8 cellular contexts compared by ENCODE assay signal in genomic region chr12:6647083-6647604, GRCh38. TPM values are rescaled to one million over a fixed set of nuclear protein-coding genes. Genes with fewer than 3 reads are reported as not detected.
A peak's percentile ranks its signal among the peaks of the same experiment; 100 is the strongest.
DNase-seq lines count a peak whose midpoint lies in the region; ATAC-seq and TF ChIP-seq lines count a peak whose summit lies in the region.

TSS of gene ACRBP (minus strand) at chr12:6647432. CDS start at chr12:6647366, 66 bp downstream.

- peaks cover 6% of the 10 kb centered on the region for H3K27me3 Mint-ChIP-seq in Caco-2 (ENCODE audit: insufficient read depth, unreplicated experiment)

- H3K79me2 ChIP-seq in parathyroid adenoma: peaks cover 3% of the 10 kb centered on the region

- H3K4me1 ChIP-seq in Caco-2: no peaks in the 10 kb centered on the region
- H3K4me1 ChIP-seq in HUES64 (ENCODE audit: insufficient read depth, low read length): no peaks in the 10 kb centered on the region
- no peaks in the 10 kb centered on the region for H3K4me1 ChIP-seq in adipocyte (ENCODE audit: control insufficient read depth, insufficient read depth, low read length)
- peaks cover 0 to 43% (median 2%) of the 10 kb centered on the region in 12 donors for H3K4me1 ChIP-seq in heart left ventricle
- H3K4me1 ChIP-seq in parathyroid adenoma: no peaks in the 10 kb centered on the region

- H2AFZ ChIP-seq in parathyroid adenoma: peak within 1 kb of the TSS; percentile 1

- no peaks in the 10 kb centered on the region; the same call in none of the 2 replicates for H3K36me3 ChIP-seq in Caco-2 (ENCODE audit: control insufficient read depth, insufficient read depth, low read length)
- peaks cover 24% of the 10 kb centered on the region for H3K36me3 ChIP-seq in HUES64 (ENCODE audit: insufficient read depth, low read length)
- H3K36me3 ChIP-seq in adipocyte (ENCODE audit: control insufficient read depth, insufficient read depth, low read length, severe bottlenecking): peaks cover 19% of the 10 kb centered on the region
- H3K36me3 ChIP-seq in heart left ventricle: peaks cover 3 to 42% (median 36%) of the 10 kb centered on the region in 9 donors
- no peaks in the 10 kb centered on the region for H3K36me3 ChIP-seq in parathyroid adenoma (ENCODE audit: control insufficient read depth, insufficient read depth, low read length)

- H3K9ac ChIP-seq in HUES64 (ENCODE audit: low read depth, low read length) (peak within 1 kb of the TSS; percentile 72), adipocyte (ENCODE audit: low read length) (peak within 1 kb of the TSS; percentile 77), parathyroid adenoma (no peak within 1 kb of the TSS)

- CTCF ChIA-PET in Caco-2 (lab: Charles Lee): interaction anchor here (0.6 to 1.1 kb wide), 3 partner anchors 37 to 42 kb away, joined by 3 to 6 read pairs (median 4); partner anchors contain the start of gene ZNF384

- WGBS in HUES64: 44% methylated on average over 38 of the region's 38 CpGs
- 3 to 6% (median 4%) methylated on average over 33 to 38 of the region's 38 CpGs for WGBS in heart left ventricle, 4 donors

- peaks cover 7% of the 10 kb centered on the region for H3K4me1 Mint-ChIP-seq in Caco-2 (ENCODE audit: low read depth, unreplicated experiment)

- TF ChIP-seq CTCF in Caco-2 (IDR thresholded peaks at IDR 0.05; ENCODE audit: insufficient read depth in 1 of 2, low read depth in 1 of 2, low read length in 1 of 2, severe bottlenecking in 1 of 2, unreplicated experiment in 1 of 2) (no peak), heart left ventricle (IDR thresholded peaks at IDR 0.05) (no peak), parathyroid adenoma (IDR thresholded peaks at IDR 0.05) (no peak)

- POLR2A ChIA-PET in Caco-2 (lab: Charles Lee): interaction anchor here (0.6 to 1.0 kb wide), 2 partner anchors 9 to 42 kb away, joined by 4 to 5 read pairs; partner anchors contain the start of gene ZNF384

- TF ChIP-seq POLR2A in heart left ventricle (IDR thresholded peaks at IDR 0.05): peak in 1 of 2 donors; percentile 37

- BruUV-seq in Caco-2 (replicated peaks; lab: Mats Ljungman, UMichigan): no TSS peak

- peaks cover 19% of the 10 kb centered on the region for H3K36me3 Mint-ChIP-seq in Caco-2 (ENCODE audit: insufficient read depth, unreplicated experiment)

- intact Hi-C loops in Caco-2 (cut with micrococcal nuclease; ENCODE audit: unreplicated experiment): loop anchor here (1.0 to 2.0 kb wide), 2 partner anchors 14 to 30 kb away; no protein-coding TSS in a partner anchor
- intact Hi-C loops in heart left ventricle (cut with DNase I): loop anchor here in 2 of 10 donors (2.0 to 10.0 kb wide), 2 partner anchors 16 to 82 kb away; partner anchors contain the start of genes ING4 (in 1 of the 2) and NOP2 (in 1 of the 2)

- H3K27ac ChIP-seq in HUES64 (ENCODE audit: low read depth, low read length) (no peak within 1 kb of the TSS), heart left ventricle (peak within 1 kb of the TSS in 11 of 12 donors; percentile 19 to 81 (median 62)), parathyroid adenoma (no peak within 1 kb of the TSS)

- H3K27ac Mint-ChIP-seq in Caco-2 (ENCODE audit: unreplicated experiment): peak within 1 kb of the TSS; percentile 32

- DNase-seq in Caco-2 (peak; percentile 62 to 75), adipocyte (ENCODE audit: low read depth) (peak; percentile 73), heart left ventricle (peak; percentile 80 to 91 (median 87)), inferior parietal cortex (ENCODE audit: extremely low spot score) (no peak), KG1 (lab: John Stamatoyannopoulos, UW) (no peak)

- H3K27me3 ChIP-seq in Caco-2 (replicated peaks; ENCODE audit: control insufficient read depth, insufficient read depth, low read length): no peaks in the 10 kb centered on the region
- peaks cover 4% of the 10 kb centered on the region; the same call in 1 of the 2 replicates for H3K27me3 ChIP-seq in HUES64 (ENCODE audit: insufficient read depth, low read length)
- H3K27me3 ChIP-seq in adipocyte (replicated peaks; ENCODE audit: control insufficient read depth, insufficient read depth, low read length): peaks cover 1% of the 10 kb centered on the region
- H3K27me3 ChIP-seq in heart left ventricle: no peaks in the 10 kb centered on the region
- no peaks in the 10 kb centered on the region for H3K27me3 ChIP-seq in parathyroid adenoma (ENCODE audit: control insufficient read depth, insufficient read depth, low read length)

- H3K4me3 Mint-ChIP-seq in Caco-2 (ENCODE audit: unreplicated experiment): peak within 1 kb of the TSS; percentile 79

- ATAC-seq in heart left ventricle (peak; percentile 77 to 97 (median 92)), GM19452 (IDR thresholded peaks at IDR 0.05; ENCODE audit: unreplicated experiment) (no peak)

- H3K9me3 ChIP-seq in Caco-2 (peaks cover 18% of the 10 kb centered on the region), HUES64 (ENCODE audit: insufficient read depth, low read depth, low read length) (no peaks in the 10 kb centered on the region), adipocyte (ENCODE audit: control insufficient read depth, low read length) (peaks cover 39% of the 10 kb centered on the region), heart left ventricle (peaks cover 0 to 10% (median 0%) of the 10 kb centered on the region in 12 donors), parathyroid adenoma (ENCODE audit: control insufficient read depth, low read length) (no peaks in the 10 kb centered on the region)

- H3K9me3 Mint-ChIP-seq in Caco-2 (ENCODE audit: unreplicated experiment): peaks cover 19% of the 10 kb centered on the region

- peak within 1 kb of the TSS; percentile 35 for H3K4me2 ChIP-seq in parathyroid adenoma (ENCODE audit: low read length)

- H3K4me3 ChIP-seq in Caco-2 (ENCODE audit: low read depth, low read length): peak within 1 kb of the TSS; percentile 26
- H3K4me3 ChIP-seq in HUES64 (ENCODE audit: low read length): peak within 1 kb of the TSS; percentile 72
- H3K4me3 ChIP-seq in adipocyte (ENCODE audit: low read length): peak within 1 kb of the TSS; percentile 76
- peak within 1 kb of the TSS; percentile 3 to 65 (median 56) for H3K4me3 ChIP-seq in heart left ventricle
- peak within 1 kb of the TSS; percentile 34 for H3K4me3 ChIP-seq in parathyroid adenoma (ENCODE audit: low read depth, low read length)

RNA-seq across cellular contexts. Expression of gene ACRBP, which starts in this region (rescaled TPM):
- total RNA-seq in Caco-2 (2022) (0.73 and 1.3 TPM in 2 replicates), heart left ventricle (1 to 10 TPM in 4 of 9 donors, under 1 TPM in 4, not detected in 1; 0.32 to 7.2 (median 0.99) TPM)
- 0.60 TPM for polyA plus RNA-seq in HUES64 (2013, experiment 1 of 2)
- polyA plus RNA-seq in HUES64 (2013, experiment 2 of 2): 1.1 TPM
- polyA plus RNA-seq in heart left ventricle: under 1 TPM; 0.34 to 0.60 TPM

Comparison
In these comparisons a context has a peak if more than half of its experiments do, and no peak if none do; other contexts are left out.
1. DNase-seq: peak in Caco-2 (2 of 2), adipocyte (single experiment) and heart left ventricle (5 of 5); none in inferior parietal cortex (single experiment) and KG1 (single experiment).
2. H3K4me3 ChIP-seq: peak in every context shown above with its lines; median percentile 76 in adipocyte; 72 in HUES64; 56 in heart left ventricle; 34 in parathyroid adenoma; 26 in Caco-2.
3. H3K27ac ChIP-seq: peak in heart left ventricle (11 of 12); none in HUES64 (single experiment) and parathyroid adenoma (single experiment).